ENCODE assay signal across 7 cellular contexts in the genomic region with DNA sequence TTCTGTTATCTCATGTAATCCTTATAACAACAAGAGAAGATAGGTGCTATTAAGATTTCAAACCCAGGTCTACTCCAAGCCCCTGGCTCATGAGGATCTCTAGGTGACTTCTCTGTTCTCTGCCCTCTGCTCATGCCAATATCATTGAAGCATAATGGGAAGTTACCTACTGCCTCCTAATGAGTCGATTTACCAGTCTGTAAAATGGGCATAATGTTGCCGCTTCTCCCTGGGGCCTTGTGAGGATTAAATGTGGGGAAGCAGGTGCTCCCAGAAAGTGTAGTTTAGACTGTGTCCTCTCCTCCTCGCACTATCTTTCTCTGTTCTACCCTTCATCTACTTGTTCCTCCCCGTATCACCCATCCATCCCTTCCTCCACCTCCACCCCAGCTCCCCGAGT.
"Had no signal": no experiment of that assay in that cellular context is flagged by ENCODE, and none has a peak within 500 bp of the region (broad histone marks: within the 10 kb centered on the region; RNA-seq: fewer than 3 reads in every experiment).

No MANE protein-coding gene starts in this region.

- H3K4me3 ChIP-seq: GM23338, HAP-1 had no signal

- H3K9me3 ChIP-seq: HAP-1 had no signal

- DNase-seq: H7, HFFc6, KG1 had no signal

- H3K36me3 ChIP-seq: HAP-1 had no signal

- H3K4me1 ChIP-seq: HAP-1 had no signal

- ATAC-seq: GM23338, HCT116 had no signal

- H3K4me2 ChIP-seq: GM23338 had no signal

- H2AFZ ChIP-seq: GM23338 had no signal

- FAIRE-seq: HTR-8/SVneo had no signal
